ENCODE assay signal across 22 cellular contexts in genomic region chr4:186058980-186059316, GRCh38. TPM values are rescaled to one million over a fixed set of nuclear protein-coding genes. Genes with fewer than 3 reads are reported as not detected.
"Had no signal": no experiment of that assay in that cellular context is flagged by ENCODE, and none has a peak within 500 bp of the region (broad histone marks: within the 10 kb centered on the region; RNA-seq: fewer than 3 reads in every experiment).

No MANE protein-coding gene starts in this region.

- H3K27ac Mint-ChIP-seq: activated naive CD4-positive, alpha-beta T cell treated with anti-CD3 and anti-CD28 coated beads for 36 hours; activated naive CD8-positive, alpha-beta T cell treated with anti-CD3 and anti-CD28 coated beads, Interleukin-2, amount 10 ng/mL, durations not matched to agents 7 days and 5 days; endodermal cell; neural progenitor cell; T-cell had no signal

- H3K9me3 ChIP-seq: breast epithelium, gastroesophageal sphincter, heart right ventricle, mucosa of descending colon, upper lobe of left lung had no signal

- H3K9me3 Mint-ChIP-seq: activated T-cell treated with anti-CD3 and anti-CD28 coated beads, Interleukin-2, amount 50 U/mL, for 4 hours; T-cell had no signal

- H3K4me1 Mint-ChIP-seq: endodermal cell, neural progenitor cell had no signal

- H3K27me3 ChIP-seq: breast epithelium, gastroesophageal sphincter, heart right ventricle, neural progenitor cell, upper lobe of left lung had no signal

- ATAC-seq: activated T-cell treated with anti-CD3 and anti-CD28 coated beads, Interleukin-2, amount 50 U/mL, for 4 hours; gastroesophageal sphincter; heart right ventricle; left colon; T-cell had no signal

- H3K36me3 ChIP-seq: breast epithelium, gastroesophageal sphincter, heart right ventricle, neural progenitor cell, upper lobe of left lung had no signal

- H3K4me1 ChIP-seq: breast epithelium, gastroesophageal sphincter, heart right ventricle, neural progenitor cell, upper lobe of left lung had no signal

- H3K4me3 ChIP-seq: breast epithelium, coronary artery, gastroesophageal sphincter, heart right ventricle, mucosa of descending colon, neural progenitor cell, upper lobe of left lung had no signal

- H3K27ac ChIP-seq: breast epithelium, coronary artery, gastroesophageal sphincter, heart right ventricle, neural progenitor cell, upper lobe of left lung had no signal

- H3K4me3 Mint-ChIP-seq: activated naive CD4-positive, alpha-beta T cell treated with anti-CD3 and anti-CD28 coated beads for 36 hours; activated naive CD8-positive, alpha-beta T cell treated with anti-CD3 and anti-CD28 coated beads, Interleukin-2, amount 10 ng/mL, durations not matched to agents 7 days and 5 days; activated T-cell treated with anti-CD3 and anti-CD28 coated beads, Interleukin-2, amount 50 U/mL, for 4 hours; endodermal cell; neural progenitor cell; T-cell had no signal

- DNase-seq: activated CD4-positive, alpha-beta T cell treated with anti-CD3 and anti-CD28 coated beads for 4 hours; activated CD4-positive, alpha-beta T cell treated with anti-CD3 and anti-CD28 coated beads, Interleukin-2, amount 50 U/mL, for 48 hours; activated CD8-positive, alpha-beta memory T cell treated with anti-CD3 and anti-CD28 coated beads, Interleukin-2, amount 50 U/mL, for 48 hours; activated naive CD4-positive, alpha-beta T cell treated with anti-CD3 and anti-CD28 coated beads for 36 hours; activated naive CD8-positive, alpha-beta T cell treated with anti-CD3 and anti-CD28 coated beads, Interleukin-2, amount 10 ng/mL, durations not matched to agents 7 days and 5 days; activated T-cell treated with anti-CD3 and anti-CD28 coated beads, Interleukin-2, amount 50 U/mL, for 4 hours; amniotic stem cell; cerebellar nuclear complex; endodermal cell; heart right ventricle; left colon; mesendoderm; mucosa of descending colon; retina; stimulated activated CD4-positive, alpha-beta T cell treated with anti-CD3 and anti-CD28 coated beads, Interleukin-4, amount 100 ng/mL, for 1 hour; stimulated activated naive CD4-positive, alpha-beta T cell treated with Interleukin-2 at 50 U/mL for 16 hours; upper lobe of left lung had no signal

- H3K36me3 Mint-ChIP-seq: T-cell had no signal

RNA-seq across cellular contexts. Expression of gene TLR3, which starts 10.0 kb away (rescaled TPM):
- total RNA-seq: activated naive CD4-positive, alpha-beta T cell treated with anti-CD3 and anti-CD28 coated beads for 36 hours had no signal
